In the genomic region with DNA sequence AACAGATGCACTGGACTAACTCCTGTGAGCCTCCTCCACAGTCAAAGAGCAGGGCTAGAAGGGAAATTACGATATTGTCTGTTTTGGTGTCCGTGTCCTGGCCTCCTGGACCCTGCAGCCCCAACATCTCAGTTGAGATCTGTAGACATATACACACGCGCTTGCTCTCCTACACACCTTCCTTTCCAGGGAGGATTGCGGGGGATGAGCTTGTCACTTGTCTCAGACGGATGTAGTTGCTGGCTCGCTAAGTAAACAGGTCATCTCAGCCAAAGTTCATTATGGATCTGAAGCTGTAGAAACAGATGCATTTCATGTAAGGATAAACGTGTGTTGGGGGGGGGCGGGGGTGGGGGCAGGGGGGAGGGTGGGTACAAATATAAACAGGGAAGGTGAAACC, we compare ENCODE assay signal across 1 cellular context.
TF ChIP-seq lines count a peak whose summit lies in the region.

No MANE protein-coding gene starts in this region.

TF ChIP-seq in IMR-90, 13 proteins besides CTCF, POLR2A, EP300 and RAD21 (continued from another document):
- TF ChIP-seq RFX5 (IDR thresholded peaks at IDR 0.05; ENCODE audit: low read depth, low read length) (no peak), CEBPB (IDR thresholded peaks at IDR 0.05; ENCODE audit: low read depth, low read length) (no peak), BHLHE40 (IDR thresholded peaks at IDR 0.05; ENCODE audit: low read depth, low read length) (no peak), SMC3 (IDR thresholded peaks at IDR 0.05; ENCODE audit: low read depth, low read length) (no peak), MXI1 (IDR thresholded peaks at IDR 0.05; ENCODE audit: borderline replicate concordance, low read depth, low read length) (no peak), RCOR1 (IDR thresholded peaks at IDR 0.05; ENCODE audit: insufficient replicate concordance, low read length) (no peak)
- TF ChIP-seq, protein P1, sequence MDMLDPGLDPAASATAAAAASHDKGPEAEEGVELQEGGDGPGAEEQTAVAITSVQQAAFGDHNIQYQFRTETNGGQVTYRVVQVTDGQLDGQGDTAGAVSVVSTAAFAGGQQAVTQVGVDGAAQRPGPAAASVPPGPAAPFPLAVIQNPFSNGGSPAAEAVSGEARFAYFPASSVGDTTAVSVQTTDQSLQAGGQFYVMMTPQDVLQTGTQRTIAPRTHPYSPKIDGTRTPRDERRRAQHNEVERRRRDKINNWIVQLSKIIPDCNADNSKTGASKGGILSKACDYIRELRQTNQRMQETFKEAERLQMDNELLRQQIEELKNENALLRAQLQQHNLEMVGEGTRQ (IDR thresholded peaks at IDR 0.05; ENCODE audit: low read depth, low read length), result no peak
